Comparison of ENCODE assay signal across 1 cellular context in the genomic region with DNA sequence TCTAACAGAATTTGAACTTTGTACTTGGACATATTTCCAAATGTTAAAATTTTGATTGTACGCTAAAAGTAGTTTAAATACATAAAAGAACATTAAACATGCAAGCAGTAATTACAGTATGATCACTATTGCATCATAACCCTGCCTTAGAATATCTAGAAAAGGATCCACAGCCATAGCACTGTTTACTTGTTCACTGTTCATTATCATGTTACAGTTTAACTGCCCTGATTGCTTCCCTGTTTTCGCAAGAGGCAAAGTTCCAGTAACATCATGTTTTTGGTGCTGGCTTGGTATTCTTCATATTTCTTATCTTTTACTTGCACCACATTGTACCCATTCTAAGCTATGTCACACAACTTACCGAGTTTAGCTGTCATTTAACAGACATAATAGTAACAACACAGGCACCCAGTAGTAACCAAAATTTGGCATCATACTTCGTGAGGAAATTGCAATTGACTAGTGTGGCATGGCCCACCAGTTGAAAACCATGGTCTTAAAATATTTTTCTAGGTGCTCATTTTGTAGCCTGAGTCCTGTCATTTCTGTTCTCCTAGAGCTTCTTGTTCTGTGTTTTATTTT.
TF ChIP-seq lines count a peak whose summit lies in the region.

No MANE protein-coding gene starts in this region.

TF ChIP-seq in HepG2, 621 proteins besides CTCF, POLR2A, EP300 and RAD21 (continued from another document):
- TF ChIP-seq FOXJ3 (CRISPR knock-in tag; IDR thresholded peaks at IDR 0.05; ENCODE audit: borderline replicate concordance) (peak; percentile 92; the same call in 1 of the 2 replicates), GATAD2A (CRISPR knock-in tag; IDR thresholded peaks at IDR 0.05) (peak; percentile 93), GFI1 (CRISPR knock-in tag; IDR thresholded peaks at IDR 0.05; ENCODE audit: borderline replicate concordance) (peak; percentile 75), HOXA9 (CRISPR knock-in tag; IDR thresholded peaks at IDR 0.05; ENCODE audit: borderline replicate concordance) (no peak), ISL2 (CRISPR knock-in tag; IDR thresholded peaks at IDR 0.05) (peak; percentile 40; the same call in 1 of the 2 replicates), ZNF331 (CRISPR knock-in tag; IDR thresholded peaks at IDR 0.05) (peak; percentile 76), ZSCAN20 (CRISPR knock-in tag; IDR thresholded peaks at IDR 0.05; ENCODE audit: borderline replicate concordance) (no peak), EEA1 (CRISPR knock-in tag; IDR thresholded peaks at IDR 0.05; ENCODE audit: borderline replicate concordance) (no peak), MTF2 (CRISPR knock-in tag; IDR thresholded peaks at IDR 0.05; ENCODE audit: borderline replicate concordance) (no peak), ZNF792 (CRISPR knock-in tag; IDR thresholded peaks at IDR 0.05) (0 out of 2 replicates have a peak, but pooled peaks have one; percentile 55), STAG1 (CRISPR knock-in tag; IDR thresholded peaks at IDR 0.05) (no peak), THAP11 (CRISPR knock-in tag; IDR thresholded peaks at IDR 0.05) (peak; percentile 61), ZNF205 (CRISPR knock-in tag; IDR thresholded peaks at IDR 0.05) (no peak)
- TF ChIP-seq, protein P1, sequence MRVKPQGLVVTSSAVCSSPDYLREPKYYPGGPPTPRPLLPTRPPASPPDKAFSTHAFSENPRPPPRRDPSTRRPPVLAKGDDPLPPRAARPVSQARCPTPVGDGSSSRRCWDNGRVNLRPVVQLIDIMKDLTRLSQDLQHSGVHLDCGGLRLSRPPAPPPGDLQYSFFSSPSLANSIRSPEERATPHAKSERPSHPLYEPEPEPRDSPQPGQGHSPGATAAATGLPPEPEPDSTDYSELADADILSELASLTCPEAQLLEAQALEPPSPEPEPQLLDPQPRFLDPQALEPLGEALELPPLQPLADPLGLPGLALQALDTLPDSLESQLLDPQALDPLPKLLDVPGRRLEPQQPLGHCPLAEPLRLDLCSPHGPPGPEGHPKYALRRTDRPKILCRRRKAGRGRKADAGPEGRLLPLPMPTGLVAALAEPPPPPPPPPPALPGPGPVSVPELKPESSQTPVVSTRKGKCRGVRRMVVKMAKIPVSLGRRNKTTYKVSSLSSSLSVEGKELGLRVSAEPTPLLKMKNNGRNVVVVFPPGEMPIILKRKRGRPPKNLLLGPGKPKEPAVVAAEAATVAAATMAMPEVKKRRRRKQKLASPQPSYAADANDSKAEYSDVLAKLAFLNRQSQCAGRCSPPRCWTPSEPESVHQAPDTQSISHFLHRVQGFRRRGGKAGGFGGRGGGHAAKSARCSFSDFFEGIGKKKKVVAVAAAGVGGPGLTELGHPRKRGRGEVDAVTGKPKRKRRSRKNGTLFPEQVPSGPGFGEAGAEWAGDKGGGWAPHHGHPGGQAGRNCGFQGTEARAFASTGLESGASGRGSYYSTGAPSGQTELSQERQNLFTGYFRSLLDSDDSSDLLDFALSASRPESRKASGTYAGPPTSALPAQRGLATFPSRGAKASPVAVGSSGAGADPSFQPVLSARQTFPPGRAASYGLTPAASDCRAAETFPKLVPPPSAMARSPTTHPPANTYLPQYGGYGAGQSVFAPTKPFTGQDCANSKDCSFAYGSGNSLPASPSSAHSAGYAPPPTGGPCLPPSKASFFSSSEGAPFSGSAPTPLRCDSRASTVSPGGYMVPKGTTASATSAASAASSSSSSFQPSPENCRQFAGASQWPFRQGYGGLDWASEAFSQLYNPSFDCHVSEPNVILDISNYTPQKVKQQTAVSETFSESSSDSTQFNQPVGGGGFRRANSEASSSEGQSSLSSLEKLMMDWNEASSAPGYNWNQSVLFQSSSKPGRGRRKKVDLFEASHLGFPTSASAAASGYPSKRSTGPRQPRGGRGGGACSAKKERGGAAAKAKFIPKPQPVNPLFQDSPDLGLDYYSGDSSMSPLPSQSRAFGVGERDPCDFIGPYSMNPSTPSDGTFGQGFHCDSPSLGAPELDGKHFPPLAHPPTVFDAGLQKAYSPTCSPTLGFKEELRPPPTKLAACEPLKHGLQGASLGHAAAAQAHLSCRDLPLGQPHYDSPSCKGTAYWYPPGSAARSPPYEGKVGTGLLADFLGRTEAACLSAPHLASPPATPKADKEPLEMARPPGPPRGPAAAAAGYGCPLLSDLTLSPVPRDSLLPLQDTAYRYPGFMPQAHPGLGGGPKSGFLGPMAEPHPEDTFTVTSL (CRISPR knock-in tag; IDR thresholded peaks at IDR 0.05; ENCODE audit: borderline replicate concordance), result peak; percentile 87; the same call in 1 of the 2 replicates
- TF ChIP-seq, protein P2, sequence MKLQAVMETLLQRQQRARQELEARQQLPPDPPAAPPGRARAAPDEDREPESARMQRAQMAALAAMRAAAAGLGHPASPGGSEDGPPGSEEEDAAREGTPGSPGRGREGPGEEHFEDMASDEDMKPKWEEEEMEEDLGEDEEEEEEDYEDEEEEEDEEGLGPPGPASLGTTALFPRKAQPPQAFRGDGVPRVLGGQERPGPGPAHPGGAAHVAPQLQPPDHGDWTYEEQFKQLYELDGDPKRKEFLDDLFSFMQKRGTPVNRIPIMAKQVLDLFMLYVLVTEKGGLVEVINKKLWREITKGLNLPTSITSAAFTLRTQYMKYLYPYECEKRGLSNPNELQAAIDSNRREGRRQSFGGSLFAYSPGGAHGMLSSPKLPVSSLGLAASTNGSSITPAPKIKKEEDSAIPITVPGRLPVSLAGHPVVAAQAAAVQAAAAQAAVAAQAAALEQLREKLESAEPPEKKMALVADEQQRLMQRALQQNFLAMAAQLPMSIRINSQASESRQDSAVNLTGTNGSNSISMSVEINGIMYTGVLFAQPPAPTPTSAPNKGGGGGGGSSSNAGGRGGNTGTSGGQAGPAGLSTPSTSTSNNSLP (IDR thresholded peaks at IDR 0.05; ENCODE audit: low read depth, low read length), result peak; percentile 63; the same call in 1 of the 2 replicates
